9 cellular contexts compared by ENCODE assay signal in the genomic region with DNA sequence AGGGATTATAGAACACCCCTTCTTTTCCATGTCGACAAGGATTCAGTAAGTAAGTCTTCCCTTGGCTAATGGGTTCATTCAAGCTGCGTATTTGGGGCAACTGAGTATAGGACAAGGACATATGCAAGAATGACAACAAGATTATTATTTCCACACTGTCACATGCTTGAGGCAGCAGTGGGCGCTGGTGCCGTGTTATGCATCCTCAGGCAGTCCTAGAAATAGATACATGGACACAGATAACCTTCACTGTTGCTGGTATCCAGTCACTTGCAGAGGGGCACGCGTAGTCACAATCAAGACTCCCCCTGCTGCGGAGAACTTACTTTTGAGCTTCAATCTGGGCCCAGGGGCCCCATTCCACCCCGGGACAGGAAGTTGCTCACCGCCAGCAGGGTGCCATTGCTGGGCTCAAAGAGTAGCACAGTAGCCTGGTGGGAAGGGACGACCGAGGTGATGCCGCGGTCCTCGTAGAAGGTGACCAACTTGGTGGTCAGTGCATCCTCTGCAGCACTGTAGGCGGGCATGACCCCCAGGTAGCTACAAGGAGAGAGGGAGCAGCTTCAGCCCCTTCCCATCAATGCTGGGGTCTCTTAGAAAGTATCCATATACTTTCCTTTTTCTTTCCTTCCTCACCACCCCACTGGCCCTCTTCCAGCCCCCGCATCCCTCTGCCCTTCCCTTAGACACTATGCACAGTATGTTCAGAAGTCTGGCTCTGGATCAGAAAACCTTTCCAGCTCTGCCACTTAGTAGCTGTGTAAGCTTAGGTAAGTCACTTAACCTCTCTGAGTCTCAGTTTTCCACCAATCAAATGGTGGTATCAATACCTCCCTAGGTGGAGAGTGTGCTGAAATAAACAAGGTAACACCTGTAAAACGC. TPM values are rescaled to one million over a fixed set of nuclear protein-coding genes. Genes with fewer than 3 reads are reported as not detected.
DNase-seq lines count a peak whose midpoint lies in the region; ATAC-seq and TF ChIP-seq lines count a peak whose summit lies in the region.
"Had no signal": no experiment of that assay in that cellular context is flagged by ENCODE, and none has a peak within 500 bp of the region (broad histone marks: within the 10 kb centered on the region; RNA-seq: fewer than 3 reads in every experiment).

No MANE protein-coding gene starts in this region.

- peaks cover 0 to 6% (median 0%) of the 10 kb centered on the region in 9 donors for H3K9me3 Mint-ChIP-seq in naive thymus-derived CD8-positive, alpha-beta T cell
- H3K9me3 Mint-ChIP-seq: natural killer cell treated with Interleukin-12 subunit alpha and Interleukin-12 subunit beta and Interleukin-15 and Interleukin-18, amount 100 ng/mL, for 72 hours had no signal

- peaks cover 0 to 15% (median 7%) of the 10 kb centered on the region in 4 donors for H3K4me1 Mint-ChIP-seq in naive thymus-derived CD8-positive, alpha-beta T cell

- H3K27ac ChIP-seq in left lung = no peak overlapping the region
- H3K27ac ChIP-seq in tibial artery = no peak overlapping the region

- no peaks in the 10 kb centered on the region for H3K36me3 ChIP-seq in left lung
- H3K36me3 ChIP-seq in tibial artery = no peaks in the 10 kb centered on the region

- H3K4me3 Mint-ChIP-seq in naive thymus-derived CD8-positive, alpha-beta T cell = peak overlapping the region in 1 of 10 donors; percentile 59
- H3K4me3 Mint-ChIP-seq: natural killer cell treated with Interleukin-12 subunit alpha and Interleukin-12 subunit beta and Interleukin-15 and Interleukin-18, amount 100 ng/mL, for 72 hours had no signal

- peak overlapping the region; percentile 34 to 40 for H3K4me3 ChIP-seq in left lung
- H3K4me3 ChIP-seq in tibial artery = peak overlapping the region; percentile 37 to 60

- H3K4me1 ChIP-seq in left lung = peaks cover 0 to 9% of the 10 kb centered on the region in 2 donors
- peaks cover 0 to 12% (median 9%) of the 10 kb centered on the region in 4 donors for H3K4me1 ChIP-seq in tibial artery

- POLR2A ChIA-PET in naive thymus-derived CD8-positive, alpha-beta T cell (lab: Charles Lee) = interaction anchor here (1.1 kb wide), 1 partner anchor 20 kb away, joined by 3 read pairs; no protein-coding TSS in a partner anchor

- ATAC-seq in left lung = no peak
- ATAC-seq in naive thymus-derived CD8-positive, alpha-beta T cell = no peak

- no peak for TF ChIP-seq CTCF in left lung (IDR thresholded peaks at IDR 0.05)
- TF ChIP-seq CTCF in tibial artery (IDR thresholded peaks at IDR 0.05) = no peak

- H3K27ac Mint-ChIP-seq in naive thymus-derived CD8-positive, alpha-beta T cell = no peak overlapping the region
- H3K27ac Mint-ChIP-seq: natural killer cell treated with Interleukin-12 subunit alpha and Interleukin-12 subunit beta and Interleukin-15 and Interleukin-18, amount 100 ng/mL, for 72 hours had no signal

- intact Hi-C loops in left lung (cut with DNase I) = no loop called here
- intact Hi-C loops in tibial artery (cut with DNase I; ENCODE audit: low total_unique reads) = no loop called here

- DNase-seq in NCI-H2081 (lab: John Stamatoyannopoulos, UW) = peak; percentile 24 to 76
- DNase-seq in NCI-H2081 treated with DMSO at 0.1 percent for 48 hours (lab: John Stamatoyannopoulos, UW) = no peak
- DNase-seq in cerebellar cortex (ENCODE audit: low spot score) = peak; percentile 78
- DNase-seq in left lung = no peak
- DNase-seq in tibial artery = no peak
- DNase-seq in hepatic stellate cell (ENCODE audit: low spot score) = no peak
- DNase-seq in naive thymus-derived CD8-positive, alpha-beta T cell = no peak
- no peak for DNase-seq in RPMI8226

- peaks cover 13 to 80% of the 10 kb centered on the region in 2 donors for H3K27me3 ChIP-seq in left lung
- H3K27me3 ChIP-seq in tibial artery = peaks cover 0 to 17% of the 10 kb centered on the region in 2 donors

- H3K9me3 ChIP-seq in left lung (no peaks in the 10 kb centered on the region), tibial artery (no peaks in the 10 kb centered on the region)

- no peaks in the 10 kb centered on the region for H3K36me3 Mint-ChIP-seq in naive thymus-derived CD8-positive, alpha-beta T cell
- H3K36me3 Mint-ChIP-seq: natural killer cell treated with Interleukin-12 subunit alpha and Interleukin-12 subunit beta and Interleukin-15 and Interleukin-18, amount 100 ng/mL, for 72 hours had no signal

- H3K27me3 Mint-ChIP-seq in naive thymus-derived CD8-positive, alpha-beta T cell = peaks cover 55 to 72% (median 64%) of the 10 kb centered on the region in 5 donors

RNA-seq across cellular contexts. Expression of a gene that starts 0.8 kb away (rescaled TPM):
- 1 to 10 TPM; 3.6 to 9.0 TPM for total RNA-seq in left lung
- total RNA-seq in naive thymus-derived CD8-positive, alpha-beta T cell = not detected
- polyA plus RNA-seq in naive thymus-derived CD8-positive, alpha-beta T cell = not detected
- total RNA-seq: natural killer cell treated with Interleukin-12 subunit alpha and Interleukin-12 subunit beta and Interleukin-15 and Interleukin-18, amount 100 ng/mL, for 72 hours had no signal

RNA-seq across cellular contexts. Expression of a gene that starts 43.8 kb away (rescaled TPM):
- not detected for total RNA-seq in left lung
- not detected for total RNA-seq in naive thymus-derived CD8-positive, alpha-beta T cell
- polyA plus RNA-seq in naive thymus-derived CD8-positive, alpha-beta T cell = not detected
- total RNA-seq: natural killer cell treated with Interleukin-12 subunit alpha and Interleukin-12 subunit beta and Interleukin-15 and Interleukin-18, amount 100 ng/mL, for 72 hours had no signal

Comparison
In these comparisons a context has a peak if more than half of its experiments do, and no peak if none do; other contexts are left out.
1. DNase-seq: peak in NCI-H2081 (2 of 2) and cerebellar cortex (single experiment); none in NCI-H2081 treated with DMSO at 0.1 percent for 48 hours (single experiment), left lung (0 of 2), tibial artery (0 of 2), hepatic stellate cell (single experiment), naive thymus-derived CD8-positive, alpha-beta T cell (0 of 10) and RPMI8226 (single experiment).
2. RNA of a gene that starts 0.8 kb away (total RNA-seq): 3.6 to 9.0 TPM in left lung; not detected in naive thymus-derived CD8-positive, alpha-beta T cell; every median in the first group is over 4 times any median in the second.